9 cellular contexts compared by ENCODE assay signal in genomic region chr5:172172912-172173591, GRCh38. TPM values are rescaled to one million over a fixed set of nuclear protein-coding genes. Genes with fewer than 3 reads are reported as not detected.
DNase-seq lines count a peak whose midpoint lies in the region; ATAC-seq and TF ChIP-seq lines count a peak whose summit lies in the region.
"Had no signal": no experiment of that assay in that cellular context is flagged by ENCODE, and none has a peak within 500 bp of the region (broad histone marks: within the 10 kb centered on the region; RNA-seq: fewer than 3 reads in every experiment).

No MANE protein-coding gene starts in this region.

- intact Hi-C loops in MCF 10A (cut with micrococcal nuclease) (no loop called here), mammary epithelial cell (cut with micrococcal nuclease) (no loop called here), adrenal gland (cut with DNase I) (no loop called here)

- H3K36me3 ChIP-seq in mammary epithelial cell (ENCODE audit: insufficient read depth, low read length) (no peaks in the 10 kb centered on the region), mesendoderm (ENCODE audit: control insufficient read depth, insufficient read depth, low read length) (no peaks in the 10 kb centered on the region), adrenal gland (replicated peaks in 1 of 2) (no peaks in the 10 kb centered on the region)

- in situ Hi-C loops in mammary epithelial cell (cut with MboI; ENCODE audit: low sequenced_read_pairs in 2 of 2), result no loop called here

- BruUV-seq in MCF 10A (replicated peaks; lab: Mats Ljungman, UMichigan) (no TSS peak), mammary epithelial cell (replicated peaks; lab: Mats Ljungman, UMichigan) (no TSS peak)

- H2AK5ac ChIP-seq in mesendoderm (ENCODE audit: low read length), result no peak overlapping the region

- no peak overlapping the region for H2AFZ ChIP-seq in mammary epithelial cell (ENCODE audit: low read depth, low read length)

- no peak overlapping the region for H3K4me2 ChIP-seq in mammary epithelial cell (ENCODE audit: insufficient read depth, low read depth, low read length)
- H3K4me2 ChIP-seq in mesendoderm (ENCODE audit: low read length), result no peak overlapping the region

- POLR2A ChIA-PET in MCF 10A (lab: Yijun Ruan, JAX), result interaction anchor here (0.9 to 2.2 kb wide), 5 partner anchors 12 to 166 kb away, joined by 3 to 19 read pairs (median 5); partner anchors contain the start of genes FBXW11 and STK10

- H4K8ac ChIP-seq in mesendoderm (ENCODE audit: low read depth, low read length), result no peak overlapping the region

- H3K27ac Mint-ChIP-seq in MCF 10A (ENCODE audit: low read depth, unreplicated experiment) (peak overlapping the region; percentile 96), type B pancreatic cell (peak overlapping the region; percentile 58)

- peak overlapping the region; percentile 28 for H3K56ac ChIP-seq in mesendoderm (ENCODE audit: low read length)

- H3K27me3 ChIP-seq in mammary epithelial cell (ENCODE audit: insufficient read depth, low read length) (no peaks in the 10 kb centered on the region), mesendoderm (ENCODE audit: insufficient read depth, low read length, poor library complexity) (no peaks in the 10 kb centered on the region), adrenal gland (no peaks in the 10 kb centered on the region)

- no peak for ATAC-seq in HG02759 (IDR thresholded peaks at IDR 0.05; ENCODE audit: unreplicated experiment)

- H3K79me1 ChIP-seq in mesendoderm (ENCODE audit: low read length), result peaks cover 6% of the 10 kb centered on the region

- H3K27me3 Mint-ChIP-seq in MCF 10A (ENCODE audit: insufficient read depth, unreplicated experiment), result no peaks in the 10 kb centered on the region
- no peaks in the 10 kb centered on the region for H3K27me3 Mint-ChIP-seq in type B pancreatic cell

- peaks cover 6% of the 10 kb centered on the region for H3K36me3 Mint-ChIP-seq in MCF 10A (ENCODE audit: insufficient read depth, unreplicated experiment)
- H3K36me3 Mint-ChIP-seq in type B pancreatic cell, result peaks cover 3% of the 10 kb centered on the region

- no peak overlapping the region for H3K27ac ChIP-seq in mammary epithelial cell (ENCODE audit: insufficient read depth, low read depth, low read length)
- no peak overlapping the region for H3K27ac ChIP-seq in mesendoderm (ENCODE audit: low read depth, low read length)
- no peak overlapping the region for H3K27ac ChIP-seq in adrenal gland

- TF ChIP-seq POLR2A in adrenal gland (IDR thresholded peaks at IDR 0.05), result no peak

- H2BK5ac ChIP-seq in mesendoderm (ENCODE audit: low read length), result no peak overlapping the region

- H3K4me1 Mint-ChIP-seq in MCF 10A (ENCODE audit: insufficient read depth, unreplicated experiment), result peaks cover 16% of the 10 kb centered on the region
- peaks cover 25% of the 10 kb centered on the region for H3K4me1 Mint-ChIP-seq in type B pancreatic cell (ENCODE audit: unreplicated experiment)

- dilution Hi-C loops in mammary epithelial cell (cut with HindIII; ENCODE audit: low sequenced_read_pairs), result no loop called here

- H3K4me1 ChIP-seq in mammary epithelial cell (ENCODE audit: insufficient read depth, low read length) (peaks cover 20% of the 10 kb centered on the region), mesendoderm (ENCODE audit: control insufficient read depth, low read depth, low read length) (peaks cover 2% of the 10 kb centered on the region), adrenal gland (replicated peaks in 1 of 2) (peaks cover 0 to 26% of the 10 kb centered on the region in 2 donors)

- no peak for DNase-seq in MCF 10A (ENCODE audit: unreplicated experiment)
- no peak for DNase-seq in mammary epithelial cell
- peak in 39 of 58 donors; percentile 15 to 71 (median 47) for DNase-seq in anterior cingulate cortex (lab: John Stamatoyannopoulos, UW)
- no peak for DNase-seq in mesendoderm
- no peak for DNase-seq in type B pancreatic cell (ENCODE audit: extremely low spot score, unreplicated experiment)
- DNase-seq in adrenal gland, result no peak
- no peak for DNase-seq in middle frontal gyrus (ENCODE audit: extremely low spot score, low spot score)
- DNase-seq: islet precursor cell had no signal

- H3K79me2 ChIP-seq in mammary epithelial cell (ENCODE audit: insufficient read depth, low read length) (peaks cover 96% of the 10 kb centered on the region), mesendoderm (ENCODE audit: control insufficient read depth, insufficient read depth, low read length) (no peaks in the 10 kb centered on the region)

- H3K9ac ChIP-seq in mammary epithelial cell (ENCODE audit: insufficient read depth, low read length) (no peak overlapping the region), mesendoderm (ENCODE audit: low read length) (no peak overlapping the region)

- H3K9me3 ChIP-seq in mammary epithelial cell (replicated peaks; ENCODE audit: insufficient read depth, low read length) (no peaks in the 10 kb centered on the region), adrenal gland (replicated peaks in 1 of 3) (no peaks in the 10 kb centered on the region)

- no peak overlapping the region for H3K4ac ChIP-seq in mesendoderm (ENCODE audit: low read depth, low read length)

- H3K4me3 Mint-ChIP-seq in MCF 10A (ENCODE audit: unreplicated experiment), result no peak overlapping the region
- H3K4me3 Mint-ChIP-seq in type B pancreatic cell, result no peak overlapping the region

- no peaks in the 10 kb centered on the region for H3K9me3 Mint-ChIP-seq in MCF 10A (ENCODE audit: unreplicated experiment)
- H3K9me3 Mint-ChIP-seq in type B pancreatic cell, result no peaks in the 10 kb centered on the region

- no peak overlapping the region for H3K23ac ChIP-seq in mesendoderm (ENCODE audit: low read length)

- TF ChIP-seq CTCF in MCF 10A (IDR thresholded peaks at IDR 0.05; ENCODE audit: unreplicated experiment), result no peak
- TF ChIP-seq CTCF in mammary epithelial cell (conservative IDR thresholded peaks at IDR 0.05 in 1 of 2, IDR thresholded peaks at IDR 0.05 in 1 of 2; ENCODE audit: extremely low read depth in 1 of 2, insufficient read depth in 1 of 2, low read depth in 1 of 2, low read length in 2 of 2), result no peak
- TF ChIP-seq CTCF in type B pancreatic cell (conservative IDR thresholded peaks at IDR 0.05), result no peak
- no peak for TF ChIP-seq CTCF in adrenal gland (IDR thresholded peaks at IDR 0.05)

- H4K5ac ChIP-seq in mesendoderm (ENCODE audit: low read length), result no peak overlapping the region

- CTCF ChIA-PET in MCF 10A (lab: Yijun Ruan, JAX), result interaction anchor here (0.6 to 6.4 kb wide), 6 partner anchors 13 to 1549 kb away, joined by 3 to 69 read pairs (median 3); partner anchors contain the start of gene STK10
- CTCF ChIA-PET in mammary epithelial cell (lab: Charles Lee; ENCODE audit: low non-redundant PET), result no interaction called here

- H3K4me3 ChIP-seq in mammary epithelial cell (replicated peaks in 1 of 3; ENCODE audit: insufficient read depth in 1 of 3, low read depth in 2 of 3, low read length in 3 of 3) (no peak overlapping the region), mesendoderm (ENCODE audit: low read length) (no peak overlapping the region), adrenal gland (no peak overlapping the region)

- H2BK15ac ChIP-seq in mesendoderm (replicated peaks; ENCODE audit: low read depth), result no peak overlapping the region

- H3K18ac ChIP-seq in mesendoderm (ENCODE audit: low read length), result no peak overlapping the region

- 80% methylated on average over 8 of the region's 12 CpGs for WGBS in mammary epithelial cell (ENCODE audit: low coverage, missing lambda C conversion rate)
- no CpG with 5 or more reads among the region's 12 CpGs for WGBS in mesendoderm (ENCODE audit: extremely low coverage, insufficient coverage, low lambda C conversion rate)
- 63 to 85% (median 80%) methylated on average over 9 to 12 of the region's 12 CpGs for WGBS in adrenal gland, 4 donors

- no peaks in the 10 kb centered on the region for H4K20me1 ChIP-seq in mammary epithelial cell (ENCODE audit: insufficient read depth, low read length)

- H2BK120ac ChIP-seq in mesendoderm (ENCODE audit: low read depth, low read length), result no peak overlapping the region

RNA-seq across cellular contexts. Expression of gene STK10, which starts 15.0 kb away (rescaled TPM):
- 46.5 and 49.9 TPM in 2 replicates for total RNA-seq in MCF 10A (2022)
- total RNA-seq in mammary epithelial cell, result 10 to 100 TPM; 50.8 to 65.0 TPM
- 18.8 TPM for polyA plus RNA-seq in mammary epithelial cell
- 65.2 TPM for polyA minus RNA-seq in mammary epithelial cell
- polyA plus RNA-seq in mesendoderm (2013, experiment 1 of 2), result 6.8 TPM
- 7.2 TPM for polyA plus RNA-seq in mesendoderm (2013, experiment 2 of 2)
- total RNA-seq in type B pancreatic cell (ENCODE audit: low replicate concordance), result 15.2 and 25.0 TPM in 2 replicates
- total RNA-seq in adrenal gland, result 10 to 100 TPM in 7 of 8 donors, 1 to 10 TPM in 1; 6.6 to 39.1 (median 24.8) TPM
- polyA plus RNA-seq in adrenal gland, result 10 to 100 TPM in 2 of 3 donors, 1 to 10 TPM in 1; 5.5 to 17.1 (median 12.9) TPM

RNA-seq across cellular contexts. Expression of gene EFCAB9, which starts 20.9 kb away (rescaled TPM):
- total RNA-seq in MCF 10A (2022) (not detected in 2 replicates), mammary epithelial cell (not detected), type B pancreatic cell (ENCODE audit: low replicate concordance) (not detected in 2 replicates), adrenal gland (not detected)
- polyA plus RNA-seq in mammary epithelial cell (not detected), adrenal gland (not detected)
- not detected for polyA minus RNA-seq in mammary epithelial cell
- polyA plus RNA-seq in mesendoderm (2013, experiment 1 of 2), result not detected
- not detected for polyA plus RNA-seq in mesendoderm (2013, experiment 2 of 2)

Comparison
In these comparisons a context has a peak if more than half of its experiments do, and no peak if none do; other contexts are left out.
1. DNase-seq: peak in anterior cingulate cortex (39 of 58); none in MCF 10A (single experiment), mammary epithelial cell (single experiment), mesendoderm (single experiment), type B pancreatic cell (single experiment), adrenal gland (0 of 7) and middle frontal gyrus (single experiment).